In the genomic region with DNA sequence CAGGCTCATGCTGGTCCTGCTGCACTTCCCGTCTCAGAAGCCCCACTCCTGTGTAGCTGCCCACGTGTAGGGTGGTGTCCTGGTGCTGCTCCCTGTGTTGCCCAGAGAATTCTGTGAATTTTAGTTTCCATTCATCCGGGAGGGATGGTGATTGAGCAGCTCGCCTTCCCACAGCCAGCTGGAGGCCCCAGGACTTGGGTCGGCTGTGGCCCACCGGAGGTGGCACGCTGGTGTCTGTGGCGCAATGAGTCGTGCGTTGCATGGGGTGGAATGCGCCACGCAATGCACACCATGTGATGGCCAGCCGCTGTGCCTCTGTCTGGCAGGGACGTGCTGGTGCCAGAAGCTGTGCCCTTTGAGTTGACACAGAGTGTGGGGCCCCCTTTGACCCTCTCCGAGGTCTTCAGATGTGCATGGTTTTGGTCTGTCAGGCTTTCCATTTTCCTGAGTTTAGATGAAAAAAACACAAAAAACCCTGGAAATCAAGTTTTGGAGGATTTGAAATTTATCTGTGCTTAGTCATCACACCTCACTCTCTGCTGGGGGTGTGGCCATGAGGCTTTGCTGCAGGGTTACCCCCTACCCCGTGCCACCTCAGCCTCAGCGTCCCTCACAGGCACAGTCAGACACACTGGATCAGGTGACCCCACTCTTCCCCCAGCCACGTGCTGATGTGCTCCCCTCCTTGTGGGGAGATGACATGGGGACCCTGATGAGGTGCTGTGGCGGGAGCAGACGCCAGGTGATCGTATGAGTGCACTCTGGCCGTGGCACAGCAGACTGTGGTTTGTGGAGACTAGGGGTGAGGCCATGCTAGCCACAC, we compare ENCODE assay signal across 20 cellular contexts.
DNase-seq lines count a peak whose midpoint lies in the region; ATAC-seq lines count a peak whose summit lies in the region.
"Had no signal": no experiment of that assay in that cellular context is flagged by ENCODE, and none has a peak within 500 bp of the region (broad histone marks: within the 10 kb centered on the region; RNA-seq: fewer than 3 reads in every experiment).

No MANE protein-coding gene starts in this region.

- in situ Hi-C loops in ACHN (cut with HindIII; ENCODE audit: low pct_ligation_motif_present, low pct_unique_long_range_greater_than_20kb, low sequenced_read_pairs), result no loop called here

- no peak for ATAC-seq in left lobe of liver
- ATAC-seq: effector memory CD8-positive, alpha-beta T cell; natural killer cell treated with Interleukin-12 subunit alpha and Interleukin-12 subunit beta and Interleukin-15 and Interleukin-18, amount 100 ng/mL, for 72 hours; stimulated activated effector memory CD8-positive, alpha-beta T cell treated with anti-CD3 and anti-CD28 coated beads, Interleukin-12 subunit alpha, Interleukin-12 subunit beta, amount 100 ng/mL, for 72 hours had no signal

- no peaks in the 10 kb centered on the region for H3K4me1 Mint-ChIP-seq in activated T-helper 1 cell treated with anti-CD3 and anti-CD28 coated beads, Interleukin-12 subunit alpha, Interleukin-12 subunit beta, Interleukin-2, Interleukin-4 antibody, amounts not matched to agents 30 ng/mL and 10 ng/mL and 1 ng/mL, durations not matched to agents 14 hours and 24 hours and 36 hours (ENCODE audit: low read depth)
- H3K4me1 Mint-ChIP-seq: activated CD4-positive, alpha-beta T cell treated with anti-CD3 and anti-CD28 coated beads, Interleukin-2, amount 10 ng/mL, durations not matched to agents 7 days and 5 days; stimulated activated effector memory CD8-positive, alpha-beta T cell treated with anti-CD3 and anti-CD28 coated beads, Interleukin-12 subunit alpha, Interleukin-12 subunit beta, amount 100 ng/mL, for 72 hours had no signal

- intact Hi-C loops in activated T-helper 1 cell treated with anti-CD3 and anti-CD28 coated beads, Interleukin-12 subunit alpha, Interleukin-12 subunit beta, Interleukin-2, Interleukin-4 antibody, amounts not matched to agents 30 ng/mL and 10 ng/mL and 1 ng/mL, durations not matched to agents 14 hours and 24 hours and 36 hours (cut with micrococcal nuclease), result no loop called here

- no peak overlapping the region for H3K27ac Mint-ChIP-seq in activated T-helper 1 cell treated with anti-CD3 and anti-CD28 coated beads, Interleukin-12 subunit alpha, Interleukin-12 subunit beta, Interleukin-2, Interleukin-4 antibody, amounts not matched to agents 30 ng/mL and 10 ng/mL and 1 ng/mL, durations not matched to agents 14 hours and 24 hours and 36 hours
- H3K27ac Mint-ChIP-seq: activated CD4-positive, alpha-beta T cell treated with anti-CD3 and anti-CD28 coated beads, Interleukin-2, amount 10 ng/mL, durations not matched to agents 7 days and 5 days; natural killer cell treated with Interleukin-12 subunit alpha and Interleukin-12 subunit beta and Interleukin-15 and Interleukin-18, amount 100 ng/mL, for 72 hours; stimulated activated effector memory CD8-positive, alpha-beta T cell treated with anti-CD3 and anti-CD28 coated beads, Interleukin-12 subunit alpha, Interleukin-12 subunit beta, amount 100 ng/mL, for 72 hours; T-helper 1 cell treated with Interleukin-12 subunit alpha and Interleukin-12 subunit beta and Interleukin-4 antibody, amounts not matched to agents 30 μg/mL and 1 μg/mL, for 36 hours had no signal

- no peaks in the 10 kb centered on the region for H3K9me3 Mint-ChIP-seq in activated T-helper 1 cell treated with anti-CD3 and anti-CD28 coated beads, Interleukin-12 subunit alpha, Interleukin-12 subunit beta, Interleukin-2, Interleukin-4 antibody, amounts not matched to agents 30 ng/mL and 10 ng/mL and 1 ng/mL, durations not matched to agents 14 hours and 24 hours and 36 hours
- H3K9me3 Mint-ChIP-seq: activated CD4-positive, alpha-beta T cell treated with anti-CD3 and anti-CD28 coated beads, Interleukin-2, amount 10 ng/mL, durations not matched to agents 7 days and 5 days; effector memory CD8-positive, alpha-beta T cell; natural killer cell treated with Interleukin-12 subunit alpha and Interleukin-12 subunit beta and Interleukin-15 and Interleukin-18, amount 100 ng/mL, for 72 hours; stimulated activated effector memory CD8-positive, alpha-beta T cell treated with anti-CD3 and anti-CD28 coated beads, Interleukin-12 subunit alpha, Interleukin-12 subunit beta, amount 100 ng/mL, for 72 hours; T-helper 1 cell treated with Interleukin-12 subunit alpha and Interleukin-12 subunit beta and Interleukin-4 antibody, amounts not matched to agents 30 μg/mL and 1 μg/mL, for 36 hours had no signal

- DNase-seq in ACHN (peak; percentile 41), Daoy (ENCODE audit: low read depth) (peak; percentile 29), M059J (ENCODE audit: low read depth) (peak; percentile 36), left lobe of liver (ENCODE audit: low spot score) (peak; percentile 27), GF-D8 (lab: John Stamatoyannopoulos, UW) (no peak), T-helper 1 cell (no peak)
- no peak for DNase-seq in activated T-helper 1 cell treated with anti-CD3 and anti-CD28 coated beads, Interleukin-12 subunit alpha, Interleukin-12 subunit beta, Interleukin-2, Interleukin-4 antibody, amounts not matched to agents 30 ng/mL and 10 ng/mL and 1 ng/mL, durations not matched to agents 14 hours and 24 hours and 36 hours (ENCODE audit: low spot score)
- DNase-seq: activated CD4-positive, alpha-beta T cell treated with anti-CD3 and anti-CD28 coated beads, Interleukin-2, amount 10 ng/mL, durations not matched to agents 7 days and 5 days; activated CD8-positive, alpha-beta memory T cell treated with anti-CD3 and anti-CD28 coated beads, Interleukin-2, amount 50 U/mL, for 48 hours; activated naive CD4-positive, alpha-beta T cell; anterior cingulate cortex; cerebellar nuclear complex; DMS79 treated with DMSO at 0.1 percent for 48 hours; effector memory CD8-positive, alpha-beta T cell; midbrain; NCI-H187; NCI-H345 had no signal

- H3K4me3 Mint-ChIP-seq in activated T-helper 1 cell treated with anti-CD3 and anti-CD28 coated beads, Interleukin-12 subunit alpha, Interleukin-12 subunit beta, Interleukin-2, Interleukin-4 antibody, amounts not matched to agents 30 ng/mL and 10 ng/mL and 1 ng/mL, durations not matched to agents 14 hours and 24 hours and 36 hours, result no peak overlapping the region
- H3K4me3 Mint-ChIP-seq: activated CD4-positive, alpha-beta T cell treated with anti-CD3 and anti-CD28 coated beads, Interleukin-2, amount 10 ng/mL, durations not matched to agents 7 days and 5 days; effector memory CD8-positive, alpha-beta T cell; natural killer cell treated with Interleukin-12 subunit alpha and Interleukin-12 subunit beta and Interleukin-15 and Interleukin-18, amount 100 ng/mL, for 72 hours; stimulated activated effector memory CD8-positive, alpha-beta T cell treated with anti-CD3 and anti-CD28 coated beads, Interleukin-12 subunit alpha, Interleukin-12 subunit beta, amount 100 ng/mL, for 72 hours; T-helper 1 cell treated with Interleukin-12 subunit alpha and Interleukin-12 subunit beta and Interleukin-4 antibody, amounts not matched to agents 30 μg/mL and 1 μg/mL, for 36 hours had no signal

- H3K27me3 Mint-ChIP-seq in activated T-helper 1 cell treated with anti-CD3 and anti-CD28 coated beads, Interleukin-12 subunit alpha, Interleukin-12 subunit beta, Interleukin-2, Interleukin-4 antibody, amounts not matched to agents 30 ng/mL and 10 ng/mL and 1 ng/mL, durations not matched to agents 14 hours and 24 hours and 36 hours (ENCODE audit: insufficient read depth), result no peaks in the 10 kb centered on the region
- H3K27me3 Mint-ChIP-seq: activated CD4-positive, alpha-beta T cell treated with anti-CD3 and anti-CD28 coated beads, Interleukin-2, amount 10 ng/mL, durations not matched to agents 7 days and 5 days; effector memory CD8-positive, alpha-beta T cell; natural killer cell treated with Interleukin-12 subunit alpha and Interleukin-12 subunit beta and Interleukin-15 and Interleukin-18, amount 100 ng/mL, for 72 hours had no signal

- H3K36me3 Mint-ChIP-seq in activated T-helper 1 cell treated with anti-CD3 and anti-CD28 coated beads, Interleukin-12 subunit alpha, Interleukin-12 subunit beta, Interleukin-2, Interleukin-4 antibody, amounts not matched to agents 30 ng/mL and 10 ng/mL and 1 ng/mL, durations not matched to agents 14 hours and 24 hours and 36 hours (ENCODE audit: low read depth), result peaks cover 41% of the 10 kb centered on the region

Comparison
In these comparisons a context has a peak if more than half of its experiments do, and no peak if none do; other contexts are left out.
1. DNase-seq: peak in ACHN (single experiment), Daoy (single experiment), M059J (single experiment) and left lobe of liver (single experiment); none in GF-D8 (single experiment), T-helper 1 cell (0 of 5) and activated T-helper 1 cell treated with anti-CD3 and anti-CD28 coated beads, Interleukin-12 subunit alpha, Interleukin-12 subunit beta, Interleukin-2, Interleukin-4 antibody, amounts not matched to agents 30 ng/mL and 10 ng/mL and 1 ng/mL, durations not matched to agents 14 hours and 24 hours and 36 hours (single experiment).